In the genomic region with DNA sequence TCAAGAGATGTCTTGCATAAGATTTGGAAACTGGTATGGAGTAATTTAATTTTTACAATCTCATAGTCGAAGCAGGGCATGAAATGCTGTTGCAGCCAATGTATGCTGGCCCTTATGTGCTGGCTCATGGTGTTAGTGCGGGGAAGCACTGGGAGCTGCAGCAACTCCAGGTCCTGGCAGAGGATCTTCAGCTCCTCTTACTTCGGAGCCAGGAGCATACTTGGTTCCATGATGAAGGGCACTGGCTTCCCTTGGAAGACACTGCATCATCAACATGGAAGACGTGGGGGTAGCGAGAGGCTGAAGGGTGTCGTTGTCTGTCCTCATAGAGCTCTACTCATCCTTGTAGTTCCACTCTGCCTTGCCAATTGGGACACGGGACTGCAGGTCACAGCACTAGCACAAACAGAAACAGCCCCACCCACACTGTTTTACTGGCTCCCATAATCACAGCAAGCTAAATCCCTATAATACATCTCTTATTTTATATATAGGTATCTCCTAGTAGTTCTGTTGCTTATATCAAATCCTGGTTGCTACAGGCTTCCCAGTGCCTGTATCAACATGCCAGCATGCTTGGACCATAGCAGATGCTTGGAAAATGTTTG, we compare ENCODE assay signal across 37 cellular contexts. TPM values are rescaled to one million over a fixed set of nuclear protein-coding genes. Genes with fewer than 3 reads are reported as not detected.
"Had no signal": no experiment of that assay in that cellular context is flagged by ENCODE, and none has a peak within 500 bp of the region (broad histone marks: within the 10 kb centered on the region; RNA-seq: fewer than 3 reads in every experiment).

No MANE protein-coding gene starts in this region.

- H3K36me3 Mint-ChIP-seq: activated CD4-positive, alpha-beta memory T cell treated with anti-CD3 and anti-CD28 coated beads for 36 hours; activated CD8-positive, alpha-beta memory T cell treated with anti-CD3 and anti-CD28 coated beads, Interleukin-2, amount 10 ng/mL, durations not matched to agents 7 days and 5 days; activated naive CD4-positive, alpha-beta T cell treated with anti-CD3 and anti-CD28 coated beads, Interleukin-2, amount 50 U/mL, for 24 hours; activated naive CD8-positive, alpha-beta T cell treated with anti-CD3 and anti-CD28 coated beads for 36 hours had no signal

- H3K4me3 ChIP-seq: adrenal gland, body of pancreas, esophagus muscularis mucosa, gastrocnemius medialis had no signal

- H3K27ac ChIP-seq: adrenal gland, body of pancreas, esophagus muscularis mucosa, foreskin keratinocyte, gastrocnemius medialis had no signal

- H3K27ac Mint-ChIP-seq: activated CD4-positive, alpha-beta memory T cell treated with anti-CD3 and anti-CD28 coated beads for 36 hours; activated CD4-positive, alpha-beta T cell treated with anti-CD3 and anti-CD28 coated beads for 36 hours; activated CD4-positive, alpha-beta T cell treated with anti-CD3 and anti-CD28 coated beads, Interleukin-2, amount 10 ng/mL, durations not matched to agents 24 days and 14 days; activated CD8-positive, alpha-beta memory T cell treated with anti-CD3 and anti-CD28 coated beads, Interleukin-2, amount 10 ng/mL, durations not matched to agents 7 days and 5 days; activated CD8-positive, alpha-beta T cell treated with anti-CD3 and anti-CD28 coated beads, Interleukin-2, amount 10 ng/mL, durations not matched to agents 7 days and 5 days; activated naive CD4-positive, alpha-beta T cell treated with anti-CD3 and anti-CD28 coated beads for 36 hours; activated naive CD4-positive, alpha-beta T cell treated with anti-CD3 and anti-CD28 coated beads, Interleukin-2, amount 50 U/mL, for 24 hours; activated naive CD8-positive, alpha-beta T cell treated with anti-CD3 and anti-CD28 coated beads for 36 hours; activated naive CD8-positive, alpha-beta T cell treated with anti-CD3 and anti-CD28 coated beads, Interleukin-2, amount 50 U/mL, for 24 hours; activated T-helper 1 cell treated with anti-CD3 and anti-CD28 coated beads, Interleukin-12 subunit alpha, Interleukin-12 subunit beta, Interleukin-2, Interleukin-4 antibody, amounts not matched to agents 30 ng/mL and 10 ng/mL and 1 ng/mL, durations not matched to agents 14 hours and 24 hours and 36 hours; activated T-helper 2 cell treated with anti-CD3 and anti-CD28 coated beads, Interferon-gamma antibody, Interleukin-2, Interleukin-4, amounts not matched to agents 10 μg/mL and 5 μg/mL and 100 μg/mL, durations not matched to agents 14 hours and 24 hours and 36 hours; effector memory CD8-positive, alpha-beta T cell; T-helper 17 cell; T-helper 2 cell treated with Interferon-gamma antibody and Interleukin-4, amounts not matched to agents 5 μg/mL and 100 μg/mL, for 36 hours had no signal

- H3K4me1 Mint-ChIP-seq: activated CD4-positive, alpha-beta T cell treated with anti-CD3 and anti-CD28 coated beads for 36 hours; activated CD4-positive, alpha-beta T cell treated with anti-CD3 and anti-CD28 coated beads, Interleukin-2, amount 10 ng/mL, durations not matched to agents 24 days and 14 days; activated naive CD4-positive, alpha-beta T cell treated with anti-CD3 and anti-CD28 coated beads, Interleukin-2, amount 50 U/mL, for 24 hours; T-helper 17 cell had no signal

- H3K27me3 ChIP-seq: body of pancreas, esophagus muscularis mucosa, gastrocnemius medialis had no signal

- H3K9me3 Mint-ChIP-seq: activated CD4-positive, alpha-beta memory T cell treated with anti-CD3 and anti-CD28 coated beads for 36 hours; activated CD4-positive, alpha-beta T cell treated with anti-CD3 and anti-CD28 coated beads, Interleukin-2, amount 10 ng/mL, durations not matched to agents 24 days and 14 days; activated naive CD4-positive, alpha-beta T cell treated with anti-CD3 and anti-CD28 coated beads for 36 hours; activated naive CD4-positive, alpha-beta T cell treated with anti-CD3 and anti-CD28 coated beads, Interleukin-2, amount 50 U/mL, for 24 hours; activated naive CD8-positive, alpha-beta T cell treated with anti-CD3 and anti-CD28 coated beads for 36 hours; activated naive CD8-positive, alpha-beta T cell treated with anti-CD3 and anti-CD28 coated beads, Interleukin-2, amount 50 U/mL, for 24 hours; activated T-helper 1 cell treated with anti-CD3 and anti-CD28 coated beads, Interleukin-12 subunit alpha, Interleukin-12 subunit beta, Interleukin-2, Interleukin-4 antibody, amounts not matched to agents 30 ng/mL and 10 ng/mL and 1 ng/mL, durations not matched to agents 14 hours and 24 hours and 36 hours; activated T-helper 2 cell treated with anti-CD3 and anti-CD28 coated beads, Interferon-gamma antibody, Interleukin-2, Interleukin-4, amounts not matched to agents 10 μg/mL and 5 μg/mL and 100 μg/mL, durations not matched to agents 14 hours and 24 hours and 36 hours; effector memory CD8-positive, alpha-beta T cell; T-helper 2 cell treated with Interferon-gamma antibody and Interleukin-4, amounts not matched to agents 5 μg/mL and 100 μg/mL, for 36 hours had no signal

- DNase-seq: activated CD4-positive, alpha-beta memory T cell treated with anti-CD3 and anti-CD28 coated beads for 36 hours; activated CD4-positive, alpha-beta T cell treated with anti-CD3 and anti-CD28 coated beads for 36 hours; activated CD4-positive, alpha-beta T cell treated with anti-CD3 and anti-CD28 coated beads, Interleukin-2, amount 10 ng/mL, durations not matched to agents 24 days and 14 days; activated CD4-positive, CD25-positive, alpha-beta regulatory T cell; activated CD4-positive, CD25-positive, alpha-beta regulatory T cell treated with anti-CD3 and anti-CD28 coated beads, Interleukin-2, amount 50 U/mL, for 72 hours; activated CD8-positive, alpha-beta memory T cell treated with anti-CD3 and anti-CD28 coated beads, Interleukin-2, amount 10 ng/mL, durations not matched to agents 7 days and 5 days; activated CD8-positive, alpha-beta memory T cell treated with anti-CD3 and anti-CD28 coated beads, Interleukin-2, amount 50 U/mL, for 4 hours; activated CD8-positive, alpha-beta T cell treated with anti-CD3 and anti-CD28 coated beads, Interleukin-2, amount 10 ng/mL, durations not matched to agents 7 days and 5 days; activated effector memory CD4-positive, alpha-beta T cell treated with anti-CD3 and anti-CD28 coated beads, Interleukin-2, amount 50 U/mL, for 16 hours; activated naive CD4-positive, alpha-beta T cell treated with anti-CD3 and anti-CD28 coated beads for 36 hours; activated naive CD8-positive, alpha-beta T cell treated with anti-CD3 and anti-CD28 coated beads for 36 hours; activated naive CD8-positive, alpha-beta T cell treated with anti-CD3 and anti-CD28 coated beads, Interleukin-2, amount 50 U/mL, for 24 hours; activated T-cell treated with anti-CD3 and anti-CD28 coated beads, Interleukin-2, amount 50 U/mL, for 1 hour; activated T-cell treated with anti-CD3 and anti-CD28 coated beads, Interleukin-2, amount 50 U/mL, for 48 hours; adrenal gland; amygdala; body of pancreas; caudate nucleus; cortex of kidney; dermis blood vessel endothelial cell; effector CD4-positive, alpha-beta T cell; effector memory CD8-positive, alpha-beta T cell; erythroblast; foreskin keratinocyte; gastrocnemius medialis; glutamatergic neuron; T-helper 1 cell; T-helper 17 cell; T1000 had no signal

- H3K36me3 ChIP-seq: adrenal gland, gastrocnemius medialis had no signal

- H3K27me3 Mint-ChIP-seq: activated naive CD4-positive, alpha-beta T cell treated with anti-CD3 and anti-CD28 coated beads, Interleukin-2, amount 50 U/mL, for 24 hours had no signal

- ATAC-seq: activated CD4-positive, alpha-beta T cell treated with anti-CD3 and anti-CD28 coated beads for 36 hours; activated CD8-positive, alpha-beta memory T cell treated with anti-CD3 and anti-CD28 coated beads, Interleukin-2, amount 10 ng/mL, durations not matched to agents 7 days and 5 days; activated CD8-positive, alpha-beta T cell treated with anti-CD3 and anti-CD28 coated beads, Interleukin-2, amount 10 ng/mL, durations not matched to agents 7 days and 5 days; activated naive CD8-positive, alpha-beta T cell treated with anti-CD3 and anti-CD28 coated beads, Interleukin-2, amount 50 U/mL, for 24 hours; body of pancreas; effector memory CD8-positive, alpha-beta T cell; foreskin keratinocyte; gastrocnemius medialis; T-helper 17 cell had no signal

- H3K4me3 Mint-ChIP-seq: activated CD4-positive, alpha-beta memory T cell treated with anti-CD3 and anti-CD28 coated beads for 36 hours; activated CD4-positive, alpha-beta T cell treated with anti-CD3 and anti-CD28 coated beads for 36 hours; activated CD4-positive, alpha-beta T cell treated with anti-CD3 and anti-CD28 coated beads, Interleukin-2, amount 10 ng/mL, durations not matched to agents 24 days and 14 days; activated CD8-positive, alpha-beta memory T cell treated with anti-CD3 and anti-CD28 coated beads, Interleukin-2, amount 10 ng/mL, durations not matched to agents 7 days and 5 days; activated CD8-positive, alpha-beta T cell treated with anti-CD3 and anti-CD28 coated beads, Interleukin-2, amount 10 ng/mL, durations not matched to agents 7 days and 5 days; activated naive CD4-positive, alpha-beta T cell treated with anti-CD3 and anti-CD28 coated beads for 36 hours; activated naive CD4-positive, alpha-beta T cell treated with anti-CD3 and anti-CD28 coated beads, Interleukin-2, amount 50 U/mL, for 24 hours; activated naive CD8-positive, alpha-beta T cell treated with anti-CD3 and anti-CD28 coated beads for 36 hours; activated naive CD8-positive, alpha-beta T cell treated with anti-CD3 and anti-CD28 coated beads, Interleukin-2, amount 50 U/mL, for 24 hours; activated T-helper 1 cell treated with anti-CD3 and anti-CD28 coated beads, Interleukin-12 subunit alpha, Interleukin-12 subunit beta, Interleukin-2, Interleukin-4 antibody, amounts not matched to agents 30 ng/mL and 10 ng/mL and 1 ng/mL, durations not matched to agents 14 hours and 24 hours and 36 hours; effector memory CD8-positive, alpha-beta T cell; T-helper 17 cell; T-helper 2 cell treated with Interferon-gamma antibody and Interleukin-4, amounts not matched to agents 5 μg/mL and 100 μg/mL, for 36 hours had no signal

- H3K4me1 ChIP-seq: adrenal gland, body of pancreas, foreskin keratinocyte, gastrocnemius medialis had no signal

RNA-seq across cellular contexts. Expression of gene PLA2G2D, which starts 22.4 kb away (rescaled TPM):
- total RNA-seq: activated CD4-positive, alpha-beta T cell treated with anti-CD3 and anti-CD28 coated beads for 36 hours; activated CD4-positive, alpha-beta T cell treated with anti-CD3 and anti-CD28 coated beads, Interleukin-2, amount 10 ng/mL, durations not matched to agents 24 days and 14 days; activated CD8-positive, alpha-beta memory T cell treated with anti-CD3 and anti-CD28 coated beads for 36 hours; activated CD8-positive, alpha-beta memory T cell treated with anti-CD3 and anti-CD28 coated beads, Interleukin-2, amount 10 ng/mL, durations not matched to agents 7 days and 5 days; activated CD8-positive, alpha-beta T cell treated with anti-CD3 and anti-CD28 coated beads, Interleukin-2, amount 10 ng/mL, durations not matched to agents 7 days and 5 days; activated naive CD8-positive, alpha-beta T cell treated with anti-CD3 and anti-CD28 coated beads for 36 hours; activated T-helper 1 cell treated with anti-CD3 and anti-CD28 coated beads, Interleukin-12 subunit alpha, Interleukin-12 subunit beta, Interleukin-2, Interleukin-4 antibody, amounts not matched to agents 30 ng/mL and 10 ng/mL and 1 ng/mL, durations not matched to agents 14 hours and 24 hours and 36 hours; adrenal gland; body of pancreas; chondrocyte; dermis blood vessel endothelial cell; esophagus muscularis mucosa; foreskin keratinocyte; gastrocnemius medialis; T-helper 17 cell had no signal
- polyA plus RNA-seq: adrenal gland, aorta, foreskin keratinocyte had no signal

RNA-seq across cellular contexts. Expression of gene PLA2G5, which starts 26.9 kb away (rescaled TPM):
- total RNA-seq: activated CD4-positive, alpha-beta memory T cell treated with anti-CD3 and anti-CD28 coated beads for 36 hours; activated CD4-positive, alpha-beta T cell treated with anti-CD3 and anti-CD28 coated beads for 36 hours; activated CD4-positive, alpha-beta T cell treated with anti-CD3 and anti-CD28 coated beads, Interleukin-2, amount 10 ng/mL, durations not matched to agents 24 days and 14 days; activated CD8-positive, alpha-beta memory T cell treated with anti-CD3 and anti-CD28 coated beads for 36 hours; activated CD8-positive, alpha-beta memory T cell treated with anti-CD3 and anti-CD28 coated beads, Interleukin-2, amount 10 ng/mL, durations not matched to agents 7 days and 5 days; activated CD8-positive, alpha-beta T cell treated with anti-CD3 and anti-CD28 coated beads, Interleukin-2, amount 10 ng/mL, durations not matched to agents 7 days and 5 days; activated naive CD4-positive, alpha-beta T cell treated with anti-CD3 and anti-CD28 coated beads for 36 hours; activated naive CD8-positive, alpha-beta T cell treated with anti-CD3 and anti-CD28 coated beads for 36 hours; activated T-helper 1 cell treated with anti-CD3 and anti-CD28 coated beads, Interleukin-12 subunit alpha, Interleukin-12 subunit beta, Interleukin-2, Interleukin-4 antibody, amounts not matched to agents 30 ng/mL and 10 ng/mL and 1 ng/mL, durations not matched to agents 14 hours and 24 hours and 36 hours; activated T-helper 2 cell treated with anti-CD3 and anti-CD28 coated beads, Interferon-gamma antibody, Interleukin-2, Interleukin-4, amounts not matched to agents 10 μg/mL and 5 μg/mL and 100 μg/mL, durations not matched to agents 14 hours and 24 hours and 36 hours; chondrocyte; dermis blood vessel endothelial cell; foreskin keratinocyte; gastrocnemius medialis; T-helper 17 cell had no signal
- polyA plus RNA-seq: foreskin keratinocyte had no signal

RNA-seq across cellular contexts. Expression of gene PLA2G2F, which starts 42.2 kb away (rescaled TPM):
- total RNA-seq: activated CD4-positive, alpha-beta memory T cell treated with anti-CD3 and anti-CD28 coated beads for 36 hours; activated CD4-positive, alpha-beta T cell treated with anti-CD3 and anti-CD28 coated beads for 36 hours; activated CD4-positive, alpha-beta T cell treated with anti-CD3 and anti-CD28 coated beads, Interleukin-2, amount 10 ng/mL, durations not matched to agents 24 days and 14 days; activated CD8-positive, alpha-beta memory T cell treated with anti-CD3 and anti-CD28 coated beads for 36 hours; activated CD8-positive, alpha-beta memory T cell treated with anti-CD3 and anti-CD28 coated beads, Interleukin-2, amount 10 ng/mL, durations not matched to agents 7 days and 5 days; activated CD8-positive, alpha-beta T cell treated with anti-CD3 and anti-CD28 coated beads, Interleukin-2, amount 10 ng/mL, durations not matched to agents 7 days and 5 days; activated naive CD4-positive, alpha-beta T cell treated with anti-CD3 and anti-CD28 coated beads for 36 hours; activated naive CD8-positive, alpha-beta T cell treated with anti-CD3 and anti-CD28 coated beads for 36 hours; activated T-helper 1 cell treated with anti-CD3 and anti-CD28 coated beads, Interleukin-12 subunit alpha, Interleukin-12 subunit beta, Interleukin-2, Interleukin-4 antibody, amounts not matched to agents 30 ng/mL and 10 ng/mL and 1 ng/mL, durations not matched to agents 14 hours and 24 hours and 36 hours; activated T-helper 2 cell treated with anti-CD3 and anti-CD28 coated beads, Interferon-gamma antibody, Interleukin-2, Interleukin-4, amounts not matched to agents 10 μg/mL and 5 μg/mL and 100 μg/mL, durations not matched to agents 14 hours and 24 hours and 36 hours; adrenal gland; aorta; body of pancreas; chondrocyte; dermis blood vessel endothelial cell; esophagus muscularis mucosa; gastrocnemius medialis; T-helper 17 cell had no signal
